In the genomic region with DNA sequence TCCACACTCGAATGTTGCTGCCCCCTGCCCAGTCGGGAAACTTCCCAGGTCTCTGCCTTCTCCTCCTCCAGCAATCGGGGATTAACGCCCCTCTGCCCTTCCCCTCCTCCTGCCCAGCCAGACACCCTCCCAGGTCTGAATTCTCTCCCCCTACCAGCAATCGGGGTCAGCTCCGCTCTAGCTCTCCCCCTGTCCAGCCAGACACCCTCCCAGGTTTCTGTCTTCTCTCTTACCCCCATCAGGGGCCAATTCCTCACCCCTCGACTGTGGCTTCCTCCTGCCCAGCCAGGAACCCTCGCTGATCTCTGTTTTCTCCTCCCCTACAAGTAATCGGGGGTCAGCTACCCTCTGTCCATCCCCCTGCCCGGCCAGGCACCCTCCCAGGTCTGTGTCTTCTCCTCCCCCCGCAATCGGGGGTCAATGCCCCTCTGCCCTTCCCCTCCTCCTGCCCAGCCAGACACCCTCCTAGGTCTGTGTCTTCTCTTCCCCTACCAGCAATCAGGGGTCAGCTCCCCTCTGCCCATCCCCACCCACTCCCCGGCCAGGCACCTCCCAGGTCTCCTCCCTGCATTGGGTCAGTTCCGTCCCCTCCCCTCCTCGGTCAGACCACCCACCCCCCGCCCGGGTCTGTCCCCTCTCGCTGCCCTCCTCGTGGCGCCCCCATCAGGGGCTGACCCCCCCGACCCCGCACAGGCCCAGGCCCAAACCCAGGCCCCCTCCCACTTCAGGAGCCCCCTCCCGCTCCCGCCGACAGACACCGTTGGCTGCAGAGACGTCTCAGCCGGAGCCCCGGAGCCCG, we compare ENCODE assay signal across 1 cellular context.
TF ChIP-seq lines count a peak whose summit lies in the region.

No MANE protein-coding gene starts in this region.

TF ChIP-seq in neural cell, 6 proteins besides CTCF, POLR2A, EP300 and RAD21:
- no peak for TF ChIP-seq MXI1 (conservative IDR thresholded peaks at IDR 0.05; ENCODE audit: poor library complexity, severe bottlenecking)
- no peak for TF ChIP-seq EZH2 (IDR thresholded peaks at IDR 0.05; ENCODE audit: borderline replicate concordance, insufficient read depth, low read length, poor library complexity, severe bottlenecking)
- no peak for TF ChIP-seq SMC3 (conservative IDR thresholded peaks at IDR 0.05; ENCODE audit: poor library complexity)
- TF ChIP-seq, protein P1, sequence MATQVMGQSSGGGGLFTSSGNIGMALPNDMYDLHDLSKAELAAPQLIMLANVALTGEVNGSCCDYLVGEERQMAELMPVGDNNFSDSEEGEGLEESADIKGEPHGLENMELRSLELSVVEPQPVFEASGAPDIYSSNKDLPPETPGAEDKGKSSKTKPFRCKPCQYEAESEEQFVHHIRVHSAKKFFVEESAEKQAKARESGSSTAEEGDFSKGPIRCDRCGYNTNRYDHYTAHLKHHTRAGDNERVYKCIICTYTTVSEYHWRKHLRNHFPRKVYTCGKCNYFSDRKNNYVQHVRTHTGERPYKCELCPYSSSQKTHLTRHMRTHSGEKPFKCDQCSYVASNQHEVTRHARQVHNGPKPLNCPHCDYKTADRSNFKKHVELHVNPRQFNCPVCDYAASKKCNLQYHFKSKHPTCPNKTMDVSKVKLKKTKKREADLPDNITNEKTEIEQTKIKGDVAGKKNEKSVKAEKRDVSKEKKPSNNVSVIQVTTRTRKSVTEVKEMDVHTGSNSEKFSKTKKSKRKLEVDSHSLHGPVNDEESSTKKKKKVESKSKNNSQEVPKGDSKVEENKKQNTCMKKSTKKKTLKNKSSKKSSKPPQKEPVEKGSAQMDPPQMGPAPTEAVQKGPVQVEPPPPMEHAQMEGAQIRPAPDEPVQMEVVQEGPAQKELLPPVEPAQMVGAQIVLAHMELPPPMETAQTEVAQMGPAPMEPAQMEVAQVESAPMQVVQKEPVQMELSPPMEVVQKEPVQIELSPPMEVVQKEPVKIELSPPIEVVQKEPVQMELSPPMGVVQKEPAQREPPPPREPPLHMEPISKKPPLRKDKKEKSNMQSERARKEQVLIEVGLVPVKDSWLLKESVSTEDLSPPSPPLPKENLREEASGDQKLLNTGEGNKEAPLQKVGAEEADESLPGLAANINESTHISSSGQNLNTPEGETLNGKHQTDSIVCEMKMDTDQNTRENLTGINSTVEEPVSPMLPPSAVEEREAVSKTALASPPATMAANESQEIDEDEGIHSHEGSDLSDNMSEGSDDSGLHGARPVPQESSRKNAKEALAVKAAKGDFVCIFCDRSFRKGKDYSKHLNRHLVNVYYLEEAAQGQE (IDR thresholded peaks at IDR 0.05; ENCODE audit: borderline replicate concordance) = no peak
